In genomic region chr3:126355251-126355650, GRCh38 we compare ENCODE assay signal across 1 cellular context.
TF ChIP-seq lines count a peak whose summit lies in the region.

No MANE protein-coding gene starts in this region.

TF ChIP-seq in GM23338, 12 proteins besides CTCF, POLR2A, EP300 and RAD21 (continued from another document):
- no peak for TF ChIP-seq ZNF462 (CRISPR knock-in tag; IDR thresholded peaks at IDR 0.05)
TF ChIP-seq in GM23338: peak in this region for 0.
